In the genomic region with DNA sequence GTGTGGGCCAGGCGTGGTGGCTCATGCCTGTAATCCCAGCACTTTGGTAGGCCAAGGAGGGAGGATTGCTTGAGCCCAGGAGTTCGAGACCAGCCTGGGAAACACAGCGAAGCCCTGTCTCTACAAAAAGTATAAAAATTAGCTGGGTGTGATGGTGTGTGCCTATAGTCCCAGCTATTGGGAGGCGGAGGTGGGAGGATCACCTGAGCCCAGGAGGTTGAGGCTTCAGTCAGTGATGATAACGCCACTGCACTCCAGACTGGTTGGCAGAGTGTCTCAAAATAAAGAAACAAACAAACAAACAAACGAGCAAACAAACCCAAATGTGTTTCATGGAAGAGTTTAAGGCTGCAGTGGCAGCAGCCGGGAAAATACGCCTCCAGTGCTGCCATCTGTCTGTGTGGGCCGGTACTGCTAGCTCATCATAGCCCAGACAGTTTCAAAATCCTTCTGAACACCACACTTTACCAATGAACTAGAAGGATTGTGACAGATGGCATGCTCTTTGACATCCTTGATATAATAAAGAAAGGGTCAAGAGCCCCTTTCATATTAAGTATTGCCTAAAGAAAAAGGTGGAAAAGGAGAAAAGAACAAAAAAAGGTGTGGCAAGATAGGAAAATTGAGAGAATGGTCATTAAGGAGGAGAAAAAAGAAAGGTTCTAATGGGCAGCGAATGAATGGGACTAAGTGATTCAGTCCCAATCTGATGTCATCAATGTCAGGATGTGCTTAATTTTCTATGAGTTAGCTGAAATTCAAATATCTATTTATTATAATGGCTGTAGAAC, we compare ENCODE assay signal across 8 cellular contexts.
DNase-seq lines count a peak whose midpoint lies in the region; ATAC-seq and TF ChIP-seq lines count a peak whose summit lies in the region.

No MANE protein-coding gene starts in this region.

- peak; percentile 80 for ATAC-seq in GM21737 (IDR thresholded peaks at IDR 0.05; ENCODE audit: unreplicated experiment)
- peak; percentile 70 for ATAC-seq in memory B cell (ENCODE audit: low read depth)

- no peaks in the 10 kb centered on the region for H3K9me2 ChIP-seq in Karpas-422 (replicated peaks; ENCODE audit: insufficient read depth, low read length)

- peaks cover 2% of the 10 kb centered on the region for H3K27me3 Mint-ChIP-seq in memory B cell

- no peak overlapping the region for H3K4me3 Mint-ChIP-seq in memory B cell

- H2AFZ ChIP-seq in Karpas-422 (ENCODE audit: low read length): peak overlapping the region; percentile 82

- no peaks in the 10 kb centered on the region for H3K79me2 ChIP-seq in Karpas-422 (ENCODE audit: low read length)

- H3K9ac ChIP-seq in Karpas-422 (ENCODE audit: low read length) (no peak overlapping the region), colonic mucosa (ENCODE audit: low read depth in 2 of 2, low read length in 2 of 2) (no peak overlapping the region)

- H3K4me1 ChIP-seq in Karpas-422 (ENCODE audit: low read length) (peaks cover 6% of the 10 kb centered on the region), colonic mucosa (no peaks in the 10 kb centered on the region)

- H3K27ac ChIP-seq in Karpas-422 (ENCODE audit: low read length): no peak overlapping the region
- H3K27ac ChIP-seq in colonic mucosa: no peak overlapping the region

- H3K4me2 ChIP-seq in Karpas-422 (ENCODE audit: low read depth, low read length, poor library complexity, severe bottlenecking): peak overlapping the region; percentile 41

- H3K36me3 ChIP-seq in Karpas-422 (ENCODE audit: insufficient read depth, low read length) (no peaks in the 10 kb centered on the region), colonic mucosa (no peaks in the 10 kb centered on the region)

- H3K27me3 ChIP-seq in Karpas-422 (ENCODE audit: low read length): no peaks in the 10 kb centered on the region
- no peaks in the 10 kb centered on the region for H3K27me3 ChIP-seq in colonic mucosa

- H3K4me3 ChIP-seq in Karpas-422 (ENCODE audit: low read length): no peak overlapping the region
- no peak overlapping the region for H3K4me3 ChIP-seq in colonic mucosa

- no peaks in the 10 kb centered on the region for H4K20me1 ChIP-seq in Karpas-422 (ENCODE audit: insufficient read depth, low read depth, low read length)

- H3K27ac Mint-ChIP-seq in memory B cell: no peak overlapping the region

- H3K9me3 ChIP-seq in Karpas-422 (ENCODE audit: low read length) (no peaks in the 10 kb centered on the region), colonic mucosa (no peaks in the 10 kb centered on the region)

- DNase-seq in Karpas-422: peak; percentile 79
- DNase-seq in activated CD4-positive, alpha-beta T cell treated with anti-CD3 and anti-CD28 coated beads for 1 hour: peak; percentile 41
- DNase-seq in colonic mucosa: peak; percentile 41
- DNase-seq in memory B cell (ENCODE audit: low spot score in 2 of 2): peak; percentile 35 to 57
- DNase-seq in stimulated activated CD8-positive, alpha-beta memory T cell treated with anti-CD3 and anti-CD28 coated beads, Interleukin-2, amount 100 ng/mL, for 1 hour (ENCODE audit: low read depth in 2 of 2): peak; percentile 27 to 33
- DNase-seq in DMS153 (lab: John Stamatoyannopoulos, UW): no peak

- intact Hi-C loops in colonic mucosa (cut with DNase I): no loop called here

- TF ChIP-seq CTCF in GM12801 (IDR thresholded peaks at IDR 0.05; ENCODE audit: extremely low read depth, insufficient read length) (peak; percentile 36), colonic mucosa (IDR thresholded peaks at IDR 0.05) (peak; percentile 92)

- H3K9me3 Mint-ChIP-seq in memory B cell: no peaks in the 10 kb centered on the region

- H3K36me3 Mint-ChIP-seq in memory B cell: no peaks in the 10 kb centered on the region

- H3K4me1 Mint-ChIP-seq in memory B cell: no peaks in the 10 kb centered on the region
